ENCODE assay signal across 1 cellular context in the genomic region with DNA sequence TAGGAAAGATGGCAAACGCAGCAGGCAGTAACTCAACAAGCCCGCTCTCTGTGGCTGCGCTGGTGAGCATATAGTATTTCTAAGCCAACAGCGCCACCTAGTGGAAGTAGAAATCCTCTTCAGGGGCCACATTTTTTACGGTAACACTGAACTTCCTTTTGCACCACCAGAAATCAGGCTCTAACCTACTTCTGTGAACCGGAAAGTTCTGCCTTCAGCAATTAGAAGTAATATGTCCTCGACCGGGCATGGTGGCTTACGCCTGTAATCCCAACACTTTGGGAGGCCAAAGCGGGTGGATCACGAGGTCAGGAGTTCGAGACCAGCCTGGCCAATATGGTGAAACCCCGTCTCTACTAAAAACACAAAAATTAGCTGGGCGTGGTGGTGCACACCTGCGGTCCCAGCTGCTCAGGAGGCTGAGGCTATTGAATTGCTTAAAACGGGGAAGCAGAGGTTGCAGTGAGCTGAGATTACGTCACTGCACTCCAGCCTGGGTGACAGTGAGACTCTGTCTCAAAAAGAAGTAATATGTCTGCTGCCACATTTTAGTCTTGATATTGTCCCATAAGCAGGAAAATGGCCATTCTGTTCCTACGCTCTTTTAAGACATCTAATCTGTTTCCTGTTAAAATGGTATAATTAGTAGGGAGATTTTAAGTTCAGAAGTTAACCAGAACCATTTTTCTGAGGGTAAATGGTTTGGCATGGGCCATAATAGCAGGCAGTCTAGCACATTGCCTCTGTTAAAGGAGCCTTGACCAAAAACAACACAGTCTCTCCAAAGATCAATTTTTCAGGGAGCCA.
A peak's percentile ranks its signal among the peaks of the same experiment; 100 is the strongest.
TF ChIP-seq lines count a peak whose summit lies in the region.

No MANE protein-coding gene starts in this region.

TF ChIP-seq in GM12878, 131 proteins besides CTCF, POLR2A, EP300 and RAD21 (continued from another document):
- TF ChIP-seq CUX1 (IDR thresholded peaks at IDR 0.05; ENCODE audit: insufficient replicate concordance, low read depth, low read length): no peak
- no peak for TF ChIP-seq RUNX3 (IDR thresholded peaks at IDR 0.05; ENCODE audit: low read length)
- TF ChIP-seq RFX5 (IDR thresholded peaks at IDR 0.05; ENCODE audit: low read depth, low read length): no peak
- TF ChIP-seq SMC3 (IDR thresholded peaks at IDR 0.05; ENCODE audit: borderline replicate concordance, low read length): peak; percentile 88
- no peak for TF ChIP-seq POLR2AphosphoS2 (IDR thresholded peaks at IDR 0.05; ENCODE audit: low read depth, low read length)
- TF ChIP-seq USF1 (IDR thresholded peaks at IDR 0.05; ENCODE audit: borderline replicate concordance, extremely low read length, insufficient read depth, low read depth, low read length): no peak
- no peak for TF ChIP-seq CBX5 (IDR thresholded peaks at IDR 0.05; ENCODE audit: low read depth)
- no peak for TF ChIP-seq RB1 (IDR thresholded peaks at IDR 0.05; ENCODE audit: borderline replicate concordance)
- peak; percentile 72 for TF ChIP-seq ATF7 (IDR thresholded peaks at IDR 0.05; ENCODE audit: low read depth)
- TF ChIP-seq SKIL (IDR thresholded peaks at IDR 0.05; ENCODE audit: low read depth, poor library complexity, severe bottlenecking): peak; percentile 35
- TF ChIP-seq SMARCA5 (IDR thresholded peaks at IDR 0.05): peak; percentile 28; the same call in 1 of the 2 replicates
- no peak for TF ChIP-seq TAF1 (IDR thresholded peaks at IDR 0.05; ENCODE audit: borderline replicate concordance, low read depth, low read length)
- TF ChIP-seq YY1 (IDR thresholded peaks at IDR 0.05; ENCODE audit: low read depth, low read length): peak; percentile 56; the same call in 1 of the 2 replicates
- 0 out of 2 replicates have a peak, but pooled peaks have one; percentile 16 for TF ChIP-seq NBN (IDR thresholded peaks at IDR 0.05)
- no peak for TF ChIP-seq BCL11A (IDR thresholded peaks at IDR 0.05; ENCODE audit: low read depth, low read length)
- no peak for TF ChIP-seq SPI1 (IDR thresholded peaks at IDR 0.05; ENCODE audit: borderline replicate concordance, insufficient read depth, low read depth, low read length)
